In the genomic region with DNA sequence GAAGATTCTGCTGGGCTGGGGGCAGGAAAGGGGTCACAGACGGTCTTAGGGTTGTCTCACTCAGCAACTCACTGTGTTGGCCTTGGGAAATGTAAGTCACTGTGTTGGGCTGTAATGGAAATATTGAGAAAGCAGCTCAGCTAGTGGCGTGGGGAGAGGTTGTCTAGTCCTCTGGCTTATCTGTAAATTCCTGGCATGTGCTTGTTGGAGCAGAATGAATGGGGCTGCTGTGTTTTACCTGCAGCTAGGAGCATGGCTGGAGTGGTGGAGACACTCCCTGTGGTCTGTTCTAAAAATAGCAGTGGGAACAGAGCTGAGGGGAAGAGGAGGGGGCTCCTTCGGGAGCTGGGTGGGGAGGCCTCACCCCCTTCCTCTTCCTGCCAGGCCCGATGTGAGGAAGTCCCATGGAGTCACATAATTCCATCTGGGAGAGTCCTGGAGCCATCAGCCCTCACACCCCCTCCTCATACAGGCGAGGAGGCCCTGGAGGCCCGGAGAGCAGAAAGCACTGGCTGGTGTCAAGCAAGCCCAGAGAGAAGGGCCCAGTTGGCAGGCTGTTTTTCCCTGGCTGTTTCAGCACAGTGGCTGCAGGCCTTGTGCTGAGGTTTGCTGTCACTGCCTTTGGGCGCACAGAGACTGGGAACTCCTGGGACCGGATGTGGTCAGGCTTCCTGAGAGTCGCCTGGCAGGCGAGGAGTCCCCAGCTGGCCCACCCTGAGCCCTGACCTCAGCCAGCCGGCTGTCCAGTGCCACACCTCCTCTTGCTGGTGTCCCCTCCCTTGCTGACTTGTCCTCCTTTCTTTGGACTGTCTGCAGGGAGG, we compare ENCODE assay signal across 1 cellular context.
TF ChIP-seq lines count a peak whose summit lies in the region.

No MANE protein-coding gene starts in this region.

TF ChIP-seq in HepG2, 621 proteins besides CTCF, POLR2A, EP300 and RAD21 (continued from another document and continues in another):
- TF ChIP-seq DMAP1 (CRISPR knock-in tag; IDR thresholded peaks at IDR 0.05) (peak; percentile 71; the same call in 1 of the 2 replicates), THYN1 (CRISPR knock-in tag; IDR thresholded peaks at IDR 0.05; ENCODE audit: borderline replicate concordance, low read depth) (no peak), ZBTB26 (CRISPR knock-in tag; IDR thresholded peaks at IDR 0.05; ENCODE audit: borderline replicate concordance) (no peak), ZBTB10 (CRISPR knock-in tag; IDR thresholded peaks at IDR 0.05; ENCODE audit: borderline replicate concordance) (no peak), BHLHE40 (IDR thresholded peaks at IDR 0.05; ENCODE audit: low read length) (no peak), YEATS2 (CRISPR knock-in tag; IDR thresholded peaks at IDR 0.05; ENCODE audit: borderline replicate concordance) (no peak), SIX4 (CRISPR knock-in tag; IDR thresholded peaks at IDR 0.05) (0 out of 2 replicates have a peak, but pooled peaks have one; percentile 39), TSC22D2 (CRISPR knock-in tag; IDR thresholded peaks at IDR 0.05; ENCODE audit: borderline replicate concordance) (no peak), ZNF44 (CRISPR knock-in tag; IDR thresholded peaks at IDR 0.05) (no peak), SRSF1 (optimal IDR thresholded peaks at IDR 0.05; ENCODE audit: low read depth, low read length) (peak; percentile 50), HMGXB4 (CRISPR knock-in tag; IDR thresholded peaks at IDR 0.05; ENCODE audit: borderline replicate concordance in 1 of 2, low read depth in 1 of 2) (0 out of 4 replicates have a peak, but pooled peaks of 1 of the 2 experiments have one; percentile 34), ZNF614 (CRISPR knock-in tag; IDR thresholded peaks at IDR 0.05; ENCODE audit: borderline replicate concordance) (peak; percentile 37; the same call in 1 of the 2 replicates), ZHX2 (IDR thresholded peaks at IDR 0.05; ENCODE audit: low read depth) (no peak; the same call in 1 of the 2 replicates), ZHX2 (CRISPR knock-in tag; IDR thresholded peaks at IDR 0.05; ENCODE audit: borderline replicate concordance) (no peak), ZNF451 (CRISPR knock-in tag; IDR thresholded peaks at IDR 0.05) (0 out of 2 replicates have a peak, but pooled peaks have one; percentile 43), MTA1 (CRISPR knock-in tag; IDR thresholded peaks at IDR 0.05; ENCODE audit: borderline replicate concordance) (peak; percentile 32; the same call in 1 of the 2 replicates), ZNF550 (CRISPR knock-in tag; IDR thresholded peaks at IDR 0.05; ENCODE audit: borderline replicate concordance) (no peak), ZNF800 (CRISPR knock-in tag; IDR thresholded peaks at IDR 0.05) (no peak), NFRKB (IDR thresholded peaks at IDR 0.05) (no peak), RAD51 (IDR thresholded peaks at IDR 0.05; ENCODE audit: borderline replicate concordance) (no peak), ZFP62 (CRISPR knock-in tag; IDR thresholded peaks at IDR 0.05) (no peak), HBP1 (CRISPR knock-in tag; IDR thresholded peaks at IDR 0.05; ENCODE audit: low read depth) (peak; percentile 54; the same call in 1 of the 2 replicates), SOX6 (IDR thresholded peaks at IDR 0.05) (no peak), SOX6 (CRISPR knock-in tag; IDR thresholded peaks at IDR 0.05) (peak; percentile 62), ZNF737 (CRISPR knock-in tag; IDR thresholded peaks at IDR 0.05; ENCODE audit: borderline replicate concordance) (no peak), NRL (CRISPR knock-in tag; IDR thresholded peaks at IDR 0.05; ENCODE audit: borderline replicate concordance) (0 out of 2 replicates have a peak, but pooled peaks have one; percentile 33), FOXK1 (CRISPR knock-in tag; IDR thresholded peaks at IDR 0.05; ENCODE audit: borderline replicate concordance, low read depth) (no peak), CBX2 (IDR thresholded peaks at IDR 0.05; ENCODE audit: low read depth, low read length) (no peak), CBX2 (CRISPR knock-in tag; IDR thresholded peaks at IDR 0.05; ENCODE audit: low read depth) (no peak), HNRNPLL (IDR thresholded peaks at IDR 0.05; ENCODE audit: low read depth, low read length, poor library complexity, severe bottlenecking) (no peak)
- TF ChIP-seq, protein P1, sequence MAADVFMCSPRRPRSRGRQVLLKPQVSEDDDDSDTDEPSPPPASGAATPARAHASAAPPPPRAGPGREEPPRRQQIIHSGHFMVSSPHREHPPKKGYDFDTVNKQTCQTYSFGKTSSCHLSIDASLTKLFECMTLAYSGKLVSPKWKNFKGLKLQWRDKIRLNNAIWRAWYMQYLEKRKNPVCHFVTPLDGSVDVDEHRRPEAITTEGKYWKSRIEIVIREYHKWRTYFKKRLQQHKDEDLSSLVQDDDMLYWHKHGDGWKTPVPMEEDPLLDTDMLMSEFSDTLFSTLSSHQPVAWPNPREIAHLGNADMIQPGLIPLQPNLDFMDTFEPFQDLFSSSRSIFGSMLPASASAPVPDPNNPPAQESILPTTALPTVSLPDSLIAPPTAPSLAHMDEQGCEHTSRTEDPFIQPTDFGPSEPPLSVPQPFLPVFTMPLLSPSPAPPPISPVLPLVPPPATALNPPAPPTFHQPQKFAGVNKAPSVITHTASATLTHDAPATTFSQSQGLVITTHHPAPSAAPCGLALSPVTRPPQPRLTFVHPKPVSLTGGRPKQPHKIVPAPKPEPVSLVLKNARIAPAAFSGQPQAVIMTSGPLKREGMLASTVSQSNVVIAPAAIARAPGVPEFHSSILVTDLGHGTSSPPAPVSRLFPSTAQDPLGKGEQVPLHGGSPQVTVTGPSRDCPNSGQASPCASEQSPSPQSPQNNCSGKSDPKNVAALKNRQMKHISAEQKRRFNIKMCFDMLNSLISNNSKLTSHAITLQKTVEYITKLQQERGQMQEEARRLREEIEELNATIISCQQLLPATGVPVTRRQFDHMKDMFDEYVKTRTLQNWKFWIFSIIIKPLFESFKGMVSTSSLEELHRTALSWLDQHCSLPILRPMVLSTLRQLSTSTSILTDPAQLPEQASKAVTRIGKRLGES (CRISPR knock-in tag; IDR thresholded peaks at IDR 0.05; ENCODE audit: borderline replicate concordance), result no peak
- TF ChIP-seq, protein P2, sequence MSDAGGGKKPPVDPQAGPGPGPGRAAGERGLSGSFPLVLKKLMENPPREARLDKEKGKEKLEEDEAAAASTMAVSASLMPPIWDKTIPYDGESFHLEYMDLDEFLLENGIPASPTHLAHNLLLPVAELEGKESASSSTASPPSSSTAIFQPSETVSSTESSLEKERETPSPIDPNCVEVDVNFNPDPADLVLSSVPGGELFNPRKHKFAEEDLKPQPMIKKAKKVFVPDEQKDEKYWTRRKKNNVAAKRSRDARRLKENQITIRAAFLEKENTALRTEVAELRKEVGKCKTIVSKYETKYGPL (CRISPR knock-in tag; IDR thresholded peaks at IDR 0.05), result no peak
